8 cellular contexts compared by ENCODE assay signal in genomic region chr2:288002-288742, GRCh38. TPM values are rescaled to one million over a fixed set of nuclear protein-coding genes. Genes with fewer than 3 reads are reported as not detected.
DNase-seq lines count a peak whose midpoint lies in the region; ATAC-seq and TF ChIP-seq lines count a peak whose summit lies in the region.

Gene ALKAL2, minus strand, starts transcription at chr2:288091. Its CDS starts 256 bp downstream, at chr2:287835.

- peak within 1 kb of the TSS; percentile 67 for H3K9ac ChIP-seq in NT2/D1 (ENCODE audit: insufficient read length, low read depth)

- peaks cover 13% of the 10 kb centered on the region for H3K4me1 Mint-ChIP-seq in neural crest cell

- peaks cover 2% of the 10 kb centered on the region for H3K36me3 Mint-ChIP-seq in neural crest cell (ENCODE audit: low read depth)

- peaks cover 4% of the 10 kb centered on the region for H3K4me1 ChIP-seq in NT2/D1 (ENCODE audit: insufficient read depth, insufficient read length)

- peaks cover 61% of the 10 kb centered on the region for H3K27me3 Mint-ChIP-seq in neural crest cell (ENCODE audit: low read depth)

- H3K36me3 ChIP-seq in NT2/D1 (ENCODE audit: insufficient read depth, insufficient read length, low read length), result peaks cover 3% of the 10 kb centered on the region

- no peaks in the 10 kb centered on the region for H3K9me3 Mint-ChIP-seq in neural crest cell

- no peak for ATAC-seq in HG03039 (IDR thresholded peaks at IDR 0.05; ENCODE audit: unreplicated experiment)

- peak within 1 kb of the TSS; percentile 80 for H3K4me3 Mint-ChIP-seq in neural crest cell

- peaks cover 48% of the 10 kb centered on the region for H3K27me3 ChIP-seq in NT2/D1 (ENCODE audit: insufficient read depth, insufficient read length)

- H3K4me3 ChIP-seq in NT2/D1 (ENCODE audit: insufficient read length, low read depth), result peak within 1 kb of the TSS; percentile 35
- peak within 1 kb of the TSS; percentile 66 for H3K4me3 ChIP-seq in epithelial cell of proximal tubule (ENCODE audit: low read depth, low read length)

- H3K27ac Mint-ChIP-seq in neural crest cell (ENCODE audit: unreplicated experiment), result no peak within 1 kb of the TSS

- TF ChIP-seq CTCF in epithelial cell of proximal tubule (conservative IDR thresholded peaks at IDR 0.05; ENCODE audit: low read depth, low read length) (no peak), neural crest cell (conservative IDR thresholded peaks at IDR 0.05) (no peak)

- H3K9me3 ChIP-seq in NT2/D1 (ENCODE audit: insufficient read depth, low read length), result no peaks in the 10 kb centered on the region; the same call in 1 of the 2 replicates

- DNase-seq in COLO668 (lab: John Stamatoyannopoulos, UW; ENCODE audit: unreplicated experiment) (peak; percentile 56), NT2/D1 (ENCODE audit: low read depth, low spot score) (no peak), epithelial cell of proximal tubule (ENCODE audit: low read depth) (no peak), neural crest cell (ENCODE audit: low read depth, low spot score) (no peak), KBM-7 (no peak), SKM-1 (lab: John Stamatoyannopoulos, UW; ENCODE audit: unreplicated experiment) (no peak), NCI-H226 (no peak)

- in situ Hi-C loops in KBM-7 (cut with MboI; ENCODE audit: low pct_unique_long_range_greater_than_20kb, low sequenced_read_pairs), result no loop called here

RNA-seq across cellular contexts. Expression of gene ALKAL2, which starts in this region (rescaled TPM):
- total RNA-seq in epithelial cell of proximal tubule, result 0.12 and 0.36 TPM in 2 replicates
- 0.63 and 0.82 TPM in 2 replicates for total RNA-seq in neural crest cell
